Comparison of ENCODE assay signal across 8 cellular contexts in genomic region chr2:26244479-26245230, GRCh38. TPM values are rescaled to one million over a fixed set of nuclear protein-coding genes. Genes with fewer than 3 reads are reported as not detected.
DNase-seq lines count a peak whose midpoint lies in the region; ATAC-seq and TF ChIP-seq lines count a peak whose summit lies in the region.

TSS of gene HADHA (minus strand) at chr2:26244632. CDS start at chr2:26244596, 36 bp downstream.
TSS of gene HADHB (plus strand) at chr2:26244939. CDS start at chr2:26254255, 9,316 bp downstream.

- TF ChIP-seq CTCF in GM12873 (IDR thresholded peaks at IDR 0.05; ENCODE audit: insufficient read depth, low read depth, low read length, missing control alignments) (peak; percentile 41), heart left ventricle (IDR thresholded peaks at IDR 0.05) (peak in 8 of 12 donors; percentile 17 to 53 (median 26)), upper lobe of left lung (IDR thresholded peaks at IDR 0.05) (peak in 4 of 6 experiments; percentile 6 to 58 (median 52))

- no peak for TF ChIP-seq EP300 in upper lobe of left lung (IDR thresholded peaks at IDR 0.05)

- H3K9me3 ChIP-seq in adipocyte (ENCODE audit: control insufficient read depth, low read length) (no peaks in the 10 kb centered on the region), heart left ventricle (no peaks in the 10 kb centered on the region), upper lobe of left lung (no peaks in the 10 kb centered on the region)

- peak; percentile 95 to 99 (median 98) for DNase-seq in NCI-H1417 (lab: John Stamatoyannopoulos, UW)
- peak; percentile 72 for DNase-seq in T follicular helper cell (ENCODE audit: low read depth)
- peak; percentile 93 for DNase-seq in adipocyte (ENCODE audit: low read depth)
- DNase-seq in heart left ventricle = peak; percentile 89 to 95 (median 93)
- DNase-seq in posterior cingulate gyrus = peak; percentile 78 to 98 (median 88)
- DNase-seq in upper lobe of left lung = peak; percentile 93 to 94

- H3K9ac ChIP-seq in adipocyte (ENCODE audit: low read length) = peak within 1 kb of the TSS; percentile 96

- WGBS in heart left ventricle, 4 donors = 0 to 2% (median 0%) methylated on average over 10 to 51 of the region's 51 CpGs
- 0% methylated on average over 17 to 24 of the region's 51 CpGs for WGBS in upper lobe of left lung, 2 donors

- peak; percentile 68 for ATAC-seq in HG02678 (IDR thresholded peaks at IDR 0.05; ENCODE audit: unreplicated experiment)
- peak; percentile 91 to 97 (median 92) for ATAC-seq in heart left ventricle
- ATAC-seq in upper lobe of left lung (ENCODE audit: low FRiP score in 2 of 2) = peak; percentile 97 to 98

- intact Hi-C loops in heart left ventricle (cut with DNase I) = loop anchor here in 5 of 10 donors (2.0 to 5.0 kb wide), 6 partner anchors 28 to 98 kb away; no protein-coding TSS in a partner anchor
- intact Hi-C loops in posterior cingulate gyrus (cut with DNase I) = loop anchor here (2.0 to 10.0 kb wide), 3 partner anchors 50 to 102 kb away; partner anchors contain the start of genes ADGRF3 and SELENOI

- TF ChIP-seq POLR2A in heart left ventricle (IDR thresholded peaks at IDR 0.05) = peak in 1 of 2 donors; percentile 78
- TF ChIP-seq POLR2A in upper lobe of left lung (IDR thresholded peaks at IDR 0.05) = peak; percentile 7 to 83 (median 71)

- H3K27ac ChIP-seq in heart left ventricle (peak within 1 kb of the TSS; percentile 94 to 99 (median 98)), upper lobe of left lung (peak within 1 kb of the TSS; percentile 95 to 99 (median 97))

- no peaks in the 10 kb centered on the region for H3K27me3 ChIP-seq in adipocyte (replicated peaks; ENCODE audit: control insufficient read depth, insufficient read depth, low read length)
- no peaks in the 10 kb centered on the region for H3K27me3 ChIP-seq in heart left ventricle
- no peaks in the 10 kb centered on the region for H3K27me3 ChIP-seq in upper lobe of left lung

- H3K4me1 ChIP-seq in adipocyte (ENCODE audit: control insufficient read depth, insufficient read depth, low read length) (peaks cover 56% of the 10 kb centered on the region), heart left ventricle (peaks cover 0 to 68% (median 51%) of the 10 kb centered on the region in 12 donors), upper lobe of left lung (peaks cover 35 to 50% (median 45%) of the 10 kb centered on the region in 4 donors)

- peak within 1 kb of the TSS; percentile 96 for H3K4me3 ChIP-seq in adipocyte (ENCODE audit: low read length)
- peak within 1 kb of the TSS; percentile 59 to 97 (median 86) for H3K4me3 ChIP-seq in heart left ventricle
- peak within 1 kb of the TSS; percentile 71 to 91 (median 80) for H3K4me3 ChIP-seq in upper lobe of left lung

- no peaks in the 10 kb centered on the region for H3K36me3 ChIP-seq in adipocyte (ENCODE audit: control insufficient read depth, insufficient read depth, low read length, severe bottlenecking)
- H3K36me3 ChIP-seq in heart left ventricle = no peaks in the 10 kb centered on the region
- no peaks in the 10 kb centered on the region for H3K36me3 ChIP-seq in upper lobe of left lung

RNA-seq across cellular contexts. Expression of gene HADHA, which starts in this region (rescaled TPM):
- 100 to 1,000 TPM; 285 to 786 (median 407) TPM for total RNA-seq in heart left ventricle
- polyA plus RNA-seq in heart left ventricle = 100 to 1,000 TPM; 202 to 235 TPM
- total RNA-seq in upper lobe of left lung = 100 to 1,000 TPM in 4 of 6 donors, 10 to 100 TPM in 2; 61.8 to 120 (median 110) TPM

RNA-seq across cellular contexts. Expression of gene HADHB, which starts in this region (rescaled TPM):
- 1,000 to 10,000 TPM in 4 of 9 donors, 100 to 1,000 TPM in 5; 684 to 1,915 (median 836) TPM for total RNA-seq in heart left ventricle
- polyA plus RNA-seq in heart left ventricle = 100 to 1,000 TPM; 526 TPM
- total RNA-seq in upper lobe of left lung = 100 to 1,000 TPM in 2 of 6 donors, 10 to 100 TPM in 4; 67.1 to 124 (median 91.2) TPM

Comparison
In these comparisons a context has a peak if more than half of its experiments do, and no peak if none do; other contexts are left out.
1. Peak in every context shown above with its lines: DNase-seq, ATAC-seq, H3K4me3 ChIP-seq and H3K27ac ChIP-seq.
2. RNA of gene HADHB (total RNA-seq): 684 to 1,915 TPM in heart left ventricle; 67.1 to 124 TPM in upper lobe of left lung; every median in the first group is over 4 times any median in the second.